ENCODE assay signal across 12 cellular contexts in genomic region chr17:32835291-32835761, GRCh38. TPM values are rescaled to one million over a fixed set of nuclear protein-coding genes. Genes with fewer than 3 reads are reported as not detected.
A peak's percentile ranks its signal among the peaks of the same experiment; 100 is the strongest.
DNase-seq lines count a peak whose midpoint lies in the region; ATAC-seq, FAIRE-seq and TF ChIP-seq lines count a peak whose summit lies in the region.
"Had no signal": no experiment of that assay in that cellular context is flagged by ENCODE, and none has a peak within 500 bp of the region (broad histone marks: within the 10 kb centered on the region; RNA-seq: fewer than 3 reads in every experiment).

No MANE protein-coding gene starts in this region.

- H2BK12ac ChIP-seq in H9 (ENCODE audit: insufficient read length, low read depth, low read length), result no peak overlapping the region

- H3K4ac ChIP-seq in H9 (ENCODE audit: low read depth, low read length), result no peak overlapping the region

- H3K9ac ChIP-seq in H9 (ENCODE audit: extremely low read depth, insufficient read length, low read length), result no peak overlapping the region

- H4K20me1 ChIP-seq in H9 (ENCODE audit: control insufficient read depth, insufficient read depth, insufficient read length), result no peaks in the 10 kb centered on the region

- peak; percentile 70 for ATAC-seq in GM19438 (IDR thresholded peaks at IDR 0.05; ENCODE audit: low read depth, unreplicated experiment)
- peak; percentile 85 for ATAC-seq in HG02798 (IDR thresholded peaks at IDR 0.05; ENCODE audit: poor library complexity, unreplicated experiment)
- peak; percentile 50 for ATAC-seq in HG03520 (IDR thresholded peaks at IDR 0.05; ENCODE audit: unreplicated experiment)
- ATAC-seq in HG02970 (IDR thresholded peaks at IDR 0.05; ENCODE audit: low FRiP score, unreplicated experiment), result no peak
- ATAC-seq: activated CD8-positive, alpha-beta T cell treated with anti-CD3 and anti-CD28 coated beads for 36 hours; activated naive CD4-positive, alpha-beta T cell treated with anti-CD3 and anti-CD28 coated beads, Interleukin-2, amount 50 U/mL, for 72 hours; HepG2 had no signal

- no peak overlapping the region for H2BK5ac ChIP-seq in H9 (ENCODE audit: insufficient read length, low read length)

- TF ChIP-seq CTCF in H9 (conservative IDR thresholded peaks at IDR 0.05), result no peak

- H3K4me1 Mint-ChIP-seq in H9, result peaks cover 0 to 3% of the 10 kb centered on the region in 2 experiments; a peak in 1 of 4 replicates

- H4K8ac ChIP-seq in H9 (replicated peaks; ENCODE audit: insufficient read length, low read depth, low read length), result no peak overlapping the region

- WGBS in H9 (ENCODE audit: extremely low coverage, insufficient read length, low lambda C conversion rate), result no CpG with 5 or more reads among the region's 2 CpGs

- no peak overlapping the region for H3K4me2 ChIP-seq in H9 (ENCODE audit: insufficient read depth, insufficient read length, low read length)

- H3K4me1 ChIP-seq in H9 (ENCODE audit: insufficient read depth, low read length), result peaks cover 2% of the 10 kb centered on the region; the same call in 1 of the 2 replicates

- no peak overlapping the region for H3K27ac ChIP-seq in H9 (ENCODE audit: insufficient read length, low read depth, low read length)

- H3K14ac ChIP-seq in H9 (ENCODE audit: insufficient read depth, low read length), result no peak overlapping the region

- no peak overlapping the region for H4K5ac ChIP-seq in H9 (ENCODE audit: insufficient read length, low read depth, low read length)

- no peak overlapping the region for H2BK120ac ChIP-seq in H9 (ENCODE audit: low read depth, low read length, poor library complexity, severe bottlenecking)

- H3K9me3 ChIP-seq in H9 (ENCODE audit: control insufficient read depth, low read depth, low read length), result no peaks in the 10 kb centered on the region

- no peak for TF ChIP-seq POLR2A in GM12891 (IDR thresholded peaks at IDR 0.05; ENCODE audit: low read depth, low read length)

- DNase-seq in GM12891 (ENCODE audit: insufficient read length, low spot score) (no peak), H9 (no peak), Ammon's horn (ENCODE audit: low spot score) (no peak), MV-4-11 (lab: John Stamatoyannopoulos, UW) (no peak)
- DNase-seq: activated CD8-positive, alpha-beta T cell treated with anti-CD3 and anti-CD28 coated beads for 36 hours; NCI-H1694 had no signal

- H3K36me3 Mint-ChIP-seq in H9 (ENCODE audit: insufficient read depth in 1 of 3, low read depth in 3 of 3), result peaks cover 0 to 2% (median 0%) of the 10 kb centered on the region in 3 experiments; a peak in 1 of 7 replicates
- H3K36me3 Mint-ChIP-seq: activated naive CD4-positive, alpha-beta T cell treated with anti-CD3 and anti-CD28 coated beads, Interleukin-2, amount 50 U/mL, for 72 hours had no signal

- H4K91ac ChIP-seq in H9 (ENCODE audit: insufficient read length, low read depth, low read length), result no peak overlapping the region

- H3K9me3 Mint-ChIP-seq in H9, result no peaks in the 10 kb centered on the region
- H3K9me3 Mint-ChIP-seq: activated CD8-positive, alpha-beta T cell treated with anti-CD3 and anti-CD28 coated beads for 36 hours; activated naive CD4-positive, alpha-beta T cell treated with anti-CD3 and anti-CD28 coated beads, Interleukin-2, amount 50 U/mL, for 72 hours had no signal

- H2BK20ac ChIP-seq in H9 (ENCODE audit: low read depth, low read length, poor library complexity, severe bottlenecking), result no peak overlapping the region

- no peaks in the 10 kb centered on the region; the same call in 1 of the 2 replicates for H3K79me2 ChIP-seq in H9 (ENCODE audit: insufficient read depth, low read length)

- no peak overlapping the region for H3K4me3 Mint-ChIP-seq in H9
- H3K4me3 Mint-ChIP-seq: activated CD8-positive, alpha-beta T cell treated with anti-CD3 and anti-CD28 coated beads for 36 hours had no signal

- peak; percentile 92 for FAIRE-seq in GM12891 (lab: Jason Lieb, UNC)
- FAIRE-seq: HepG2 had no signal

- no peak overlapping the region for H2BK15ac ChIP-seq in H9 (ENCODE audit: low read depth, low read length)

- H2AFZ ChIP-seq in H9 (ENCODE audit: low read length), result no peak overlapping the region

- no peak overlapping the region for H3K18ac ChIP-seq in H9 (ENCODE audit: insufficient read length, low read depth, low read length)

- H3K27me3 ChIP-seq in H9 (ENCODE audit: insufficient read depth, low read length), result no peaks in the 10 kb centered on the region

- no peaks in the 10 kb centered on the region for H3K23me2 ChIP-seq in H9 (ENCODE audit: insufficient read length, low read depth, low read length, poor library complexity, severe bottlenecking)

- no peak overlapping the region for H3K56ac ChIP-seq in H9 (ENCODE audit: insufficient read length, low read depth, low read length)

- no peak overlapping the region for H3T11ph ChIP-seq in H9 (ENCODE audit: low read length)

- no peak overlapping the region for H3K23ac ChIP-seq in H9 (ENCODE audit: insufficient read length, low read depth, low read length)

- no peak overlapping the region for H2AK5ac ChIP-seq in H9 (ENCODE audit: insufficient read length, low read length)

- H3K27ac Mint-ChIP-seq in H9, result no peak overlapping the region
- H3K27ac Mint-ChIP-seq: activated CD8-positive, alpha-beta T cell treated with anti-CD3 and anti-CD28 coated beads for 36 hours; activated naive CD4-positive, alpha-beta T cell treated with anti-CD3 and anti-CD28 coated beads, Interleukin-2, amount 50 U/mL, for 72 hours had no signal

- no peaks in the 10 kb centered on the region for H3K27me3 Mint-ChIP-seq in H9 (ENCODE audit: low read depth)

- no peaks in the 10 kb centered on the region for H3K79me1 ChIP-seq in H9 (ENCODE audit: insufficient read depth, low read depth, low read length, poor library complexity, severe bottlenecking)

TF ChIP-seq in GM12891, 5 proteins besides CTCF, POLR2A, EP300 and RAD21:
- no peak for TF ChIP-seq PAX5 (IDR thresholded peaks at IDR 0.05; ENCODE audit: insufficient read depth, low read length, severe bottlenecking)
- no peak for TF ChIP-seq POLR2AphosphoS5 (IDR thresholded peaks at IDR 0.05; ENCODE audit: low read depth, low read length)
- no peak for TF ChIP-seq POU2F2 (IDR thresholded peaks at IDR 0.05; ENCODE audit: low read depth, low read length)

RNA-seq across cellular contexts. Expression of gene MYO1D, which starts 41.6 kb away (rescaled TPM):
- 12.2 TPM for polyA plus RNA-seq in GM12891 (2012; ENCODE audit: low read depth, missing spikeins)
- 19.0 and 21.4 TPM in 2 replicates for total RNA-seq in H9 (2021)
